8 cellular contexts compared by ENCODE assay signal in genomic region chr12:131561891-131562684, GRCh38.
"Had no signal": no experiment of that assay in that cellular context is flagged by ENCODE, and none has a peak within 500 bp of the region (broad histone marks: within the 10 kb centered on the region; RNA-seq: fewer than 3 reads in every experiment).

No MANE protein-coding gene starts in this region.

- H2AFZ ChIP-seq: GM23248 had no signal

- H3K27ac ChIP-seq: GM23248, HL-60 had no signal

- FAIRE-seq: H54, HepG2 had no signal

- H3K4me3 ChIP-seq: GM23248 had no signal

- H3K9ac ChIP-seq: GM23248 had no signal

- DNase-seq: GM23248, GOT3, H9, HCEC 1CT, KBM-7 had no signal

- ATAC-seq: HepG2 had no signal
